In the genomic region with DNA sequence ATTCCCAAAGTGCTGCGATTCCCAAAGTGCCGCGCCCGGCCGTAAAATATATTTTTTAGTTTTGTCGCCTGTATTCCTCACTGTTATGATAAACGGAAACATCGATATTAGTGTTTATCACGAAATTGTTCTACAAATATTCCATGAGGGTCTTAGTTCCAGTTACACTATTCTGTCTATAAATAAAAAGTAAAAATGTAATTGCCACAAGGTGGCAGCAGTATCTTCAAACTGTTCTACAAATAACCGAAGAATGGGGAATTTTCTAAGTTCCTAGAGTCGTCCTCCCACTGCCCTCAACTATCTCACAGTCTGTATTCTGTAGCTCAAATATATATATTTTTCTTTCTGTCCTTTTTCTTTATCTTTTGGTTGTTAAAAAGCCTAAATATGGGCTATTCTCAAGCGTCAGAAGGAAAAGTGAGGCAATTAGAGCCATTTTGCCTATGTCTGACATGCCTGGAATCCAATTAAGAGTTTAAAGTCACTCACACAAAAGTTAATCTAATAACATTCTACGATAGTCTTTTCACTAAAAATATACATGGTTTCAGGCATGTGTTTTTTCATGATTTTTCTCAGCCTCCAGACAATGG, we compare ENCODE assay signal across 9 cellular contexts. TPM values are rescaled to one million over a fixed set of nuclear protein-coding genes. Genes with fewer than 3 reads are reported as not detected.
DNase-seq lines count a peak whose midpoint lies in the region; ATAC-seq, FAIRE-seq and TF ChIP-seq lines count a peak whose summit lies in the region.
"Had no signal": no experiment of that assay in that cellular context is flagged by ENCODE, and none has a peak within 500 bp of the region (broad histone marks: within the 10 kb centered on the region; RNA-seq: fewer than 3 reads in every experiment).

No MANE protein-coding gene starts in this region.

- no peaks in the 10 kb centered on the region for H3K9me3 Mint-ChIP-seq in HFFc6
- H3K9me3 Mint-ChIP-seq in neural crest cell = no peaks in the 10 kb centered on the region
- H3K9me3 Mint-ChIP-seq: activated B cell treated with CpG ODN at 0.5 μM for 24 hours had no signal

- H3K4me1 Mint-ChIP-seq in HFFc6 (ENCODE audit: low read depth) (no peaks in the 10 kb centered on the region), neural crest cell (no peaks in the 10 kb centered on the region)
- H3K4me1 Mint-ChIP-seq: activated B cell treated with CpG ODN at 0.5 μM for 24 hours had no signal

- TF ChIP-seq POLR2A in GM12891 (IDR thresholded peaks at IDR 0.05; ENCODE audit: low read depth, low read length) = no peak

- H3K4me3 Mint-ChIP-seq in HFFc6 (peak overlapping the region; percentile 42; the same call in 1 of the 2 replicates), neural crest cell (no peak overlapping the region)
- H3K4me3 Mint-ChIP-seq: activated B cell treated with CpG ODN at 0.5 μM for 24 hours had no signal

- ATAC-seq in GM21360 (IDR thresholded peaks at IDR 0.05; ENCODE audit: unreplicated experiment) = no peak

- H3K4me3 ChIP-seq in cardiac fibroblast (replicated peaks in 1 of 2; ENCODE audit: low read depth in 2 of 2, low read length in 2 of 2) (no peak overlapping the region), coronary artery (no peak overlapping the region)

- FAIRE-seq in GM12891 (lab: Jason Lieb, UNC) = no peak

- H3K27me3 Mint-ChIP-seq in HFFc6 (ENCODE audit: insufficient read depth) (peaks cover 2% of the 10 kb centered on the region; the same call in 1 of the 2 replicates), neural crest cell (ENCODE audit: low read depth) (no peaks in the 10 kb centered on the region)

- H3K27ac ChIP-seq in coronary artery = no peak overlapping the region

- no peaks in the 10 kb centered on the region for H3K36me3 Mint-ChIP-seq in HFFc6 (ENCODE audit: low read depth)
- no peaks in the 10 kb centered on the region for H3K36me3 Mint-ChIP-seq in neural crest cell (ENCODE audit: low read depth)

- DNase-seq in EL (peak; percentile 37), HFFc6 (peak; percentile 30), NCI-H345 treated with DMSO at 0.1 percent for 48 hours (lab: John Stamatoyannopoulos, UW; ENCODE audit: unreplicated experiment) (peak; percentile 32), cardiac fibroblast (ENCODE audit: low read depth in 2 of 2) (peak; percentile 57 to 68), neural crest cell (ENCODE audit: low read depth, low spot score) (no peak), coronary artery (ENCODE audit: low spot score) (no peak), GM12891 (ENCODE audit: insufficient read length, low spot score) (no peak)
- DNase-seq: activated B cell treated with CpG ODN at 0.5 μM for 24 hours had no signal

- H3K27ac Mint-ChIP-seq in HFFc6 = no peak overlapping the region
- no peak overlapping the region for H3K27ac Mint-ChIP-seq in neural crest cell (ENCODE audit: unreplicated experiment)
- H3K27ac Mint-ChIP-seq: activated B cell treated with CpG ODN at 0.5 μM for 24 hours had no signal

- peak; percentile 81 for TF ChIP-seq CTCF in HFFc6 (IDR thresholded peaks at IDR 0.05)
- peak; percentile 33 for TF ChIP-seq CTCF in cardiac fibroblast (IDR thresholded peaks at IDR 0.05; ENCODE audit: low read depth, low read length)
- peak; percentile 74 for TF ChIP-seq CTCF in neural crest cell (conservative IDR thresholded peaks at IDR 0.05)
- no peak for TF ChIP-seq CTCF in coronary artery (IDR thresholded peaks at IDR 0.05)

TF ChIP-seq in GM12891, 5 proteins besides CTCF, POLR2A, EP300 and RAD21:
- TF ChIP-seq POLR2AphosphoS5 (IDR thresholded peaks at IDR 0.05; ENCODE audit: low read depth, low read length) (no peak), SPI1 (IDR thresholded peaks at IDR 0.05; ENCODE audit: low read depth, low read length) (no peak), POU2F2 (IDR thresholded peaks at IDR 0.05; ENCODE audit: low read depth, low read length) (no peak), PAX5 (IDR thresholded peaks at IDR 0.05; ENCODE audit: insufficient read depth, low read length, severe bottlenecking) (no peak), TAF1 (IDR thresholded peaks at IDR 0.05; ENCODE audit: low read depth, low read length) (no peak)

RNA-seq across cellular contexts. Expression of gene FAM162B, which starts 14.1 kb away (rescaled TPM):
- total RNA-seq in HFFc6 (2021; fragmentation: NEBNext Ultra II Directional; extraction: Animal tissue kit (Norgen Biotek cat#: 25700)) = 10 to 100 TPM in 1 of 6 experiments, 1 to 10 TPM in 5; 4.5 to 10.9 (median 5.3) TPM
- 1.9 and 2.5 TPM in 2 replicates for total RNA-seq in neural crest cell
- polyA plus RNA-seq in GM12891 (2012; ENCODE audit: low read depth, missing spikeins) = not detected
- total RNA-seq: activated B cell treated with CpG ODN at 0.5 μM for 24 hours had no signal

RNA-seq across cellular contexts. Expression of gene GPRC6A, which starts 49.2 kb away (rescaled TPM):
- not detected for total RNA-seq in HFFc6 (2021; fragmentation: NEBNext Ultra II Directional; extraction: Animal tissue kit (Norgen Biotek cat#: 25700))
- total RNA-seq in neural crest cell = not detected in 2 replicates
- polyA plus RNA-seq in GM12891 (2012; ENCODE audit: low read depth, missing spikeins) = not detected
- total RNA-seq: activated B cell treated with CpG ODN at 0.5 μM for 24 hours had no signal

Comparison
In these comparisons a context has a peak if more than half of its experiments do, and no peak if none do; other contexts are left out.
1. DNase-seq: peak in EL (single experiment), HFFc6 (single experiment), NCI-H345 treated with DMSO at 0.1 percent for 48 hours (single experiment) and cardiac fibroblast (2 of 2); none in neural crest cell (single experiment), coronary artery (single experiment) and GM12891 (single experiment).